In genomic region chr13:74090397-74090796, GRCh38 we compare ENCODE assay signal across 1 cellular context.
TF ChIP-seq lines count a peak whose summit lies in the region.

No MANE protein-coding gene starts in this region.

TF ChIP-seq in SK-N-SH, 30 proteins besides CTCF, POLR2A, EP300 and RAD21 (continued from another document):
- TF ChIP-seq EZH2phosphoT487 (IDR thresholded peaks at IDR 0.05; ENCODE audit: borderline replicate concordance, low read depth) (no peak), RCOR1 (IDR thresholded peaks at IDR 0.05; ENCODE audit: low read length) (no peak), CHD2 (IDR thresholded peaks at IDR 0.05; ENCODE audit: low read length, partially characterized antibody) (no peak), PBX3 (IDR thresholded peaks at IDR 0.05) (no peak), MAX (IDR thresholded peaks at IDR 0.05; ENCODE audit: low read depth) (no peak), RFX5 (IDR thresholded peaks at IDR 0.05; ENCODE audit: low read length) (no peak), FOXM1 (IDR thresholded peaks at IDR 0.05; ENCODE audit: low read depth) (no peak), FOSL2 (IDR thresholded peaks at IDR 0.05; ENCODE audit: borderline replicate concordance, low read depth) (no peak)
TF ChIP-seq in SK-N-SH: peak in this region for 0.
